ENCODE assay signal across 8 cellular contexts in the genomic region with DNA sequence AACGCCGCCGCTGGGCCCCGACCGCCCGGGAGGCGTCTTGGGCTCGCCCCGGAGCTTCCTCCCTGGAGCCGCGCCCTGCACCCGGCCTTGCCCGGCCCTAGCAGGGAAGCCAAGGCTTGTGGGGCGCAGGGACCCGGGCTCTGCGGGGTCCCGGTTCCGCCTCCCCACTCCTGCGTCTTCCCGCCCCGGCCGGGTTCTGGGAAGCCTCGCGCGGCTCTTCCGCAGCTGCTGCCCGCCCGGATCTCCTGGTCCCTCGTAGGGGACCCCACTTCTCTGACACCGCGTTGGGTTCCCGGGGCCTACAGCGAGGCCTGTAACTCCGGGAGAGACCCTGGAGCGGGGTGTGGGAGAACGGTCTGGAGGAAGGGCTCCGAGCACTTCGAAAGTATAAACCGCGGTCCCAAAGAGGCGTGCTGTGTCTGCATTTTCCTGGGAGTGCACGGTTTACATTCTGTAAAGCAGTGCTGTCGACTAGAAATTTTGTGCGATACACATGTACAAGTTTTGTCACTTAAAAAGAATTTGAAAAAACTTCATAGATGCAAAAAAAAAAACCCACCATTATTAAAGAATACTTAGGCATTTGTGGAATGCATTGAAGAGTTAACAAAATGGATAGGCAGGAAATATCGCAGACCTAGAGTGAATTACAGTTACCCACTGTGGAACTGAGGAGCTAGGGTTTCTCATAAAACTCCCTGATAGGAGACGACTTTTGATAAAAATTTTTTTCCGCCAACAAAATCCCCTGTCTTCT. TPM values are rescaled to one million over a fixed set of nuclear protein-coding genes. Genes with fewer than 3 reads are reported as not detected.
DNase-seq lines count a peak whose midpoint lies in the region; ATAC-seq and TF ChIP-seq lines count a peak whose summit lies in the region.
"Not testable (repeated sequence)": the region's sequence is repeated elsewhere in the genome, so short reads cannot be mapped to it uniquely, and the experiment has no call there.

No MANE protein-coding gene starts in this region.

- not testable (repeated sequence) for H3K9me3 ChIP-seq in SU-DHL-6 (ENCODE audit: insufficient read depth, low read length); endodermal cell (ENCODE audit: control insufficient read depth, low read length); neural progenitor cell (ENCODE audit: low read depth)

- not testable (repeated sequence) for DNase-seq in BJ (ENCODE audit: low read depth); HFFc6; endodermal cell; neural progenitor cell (ENCODE audit: low spot score)
- peak; percentile 63 for DNase-seq in activated naive CD8-positive, alpha-beta T cell treated with anti-CD3 and anti-CD28 coated beads, Interleukin-2, amount 10 ng/mL, durations not matched to agents 7 days and 5 days
- DNase-seq in iPS-NIHi7 (ENCODE audit: extremely low spot score): peak; percentile 2
- peak; percentile 39 for DNase-seq in stimulated activated naive CD8-positive, alpha-beta T cell treated with anti-CD3 and anti-CD28 coated beads, Interleukin-15, Interleukin-2, amounts not matched to agents 100 U/mL and 50 U/mL, for 24 hours

- POLR2A ChIA-PET in BJ (lab: Charles Lee): not testable (repeated sequence)
- POLR2A ChIA-PET in activated naive CD8-positive, alpha-beta T cell treated with anti-CD3 and anti-CD28 coated beads, Interleukin-2, amount 10 ng/mL, durations not matched to agents 7 days and 5 days (lab: Charles Lee): interaction anchor here (0.7 kb wide), 1 partner anchor 305 kb away, joined by 3 read pairs; no protein-coding TSS in a partner anchor

- H3K27me3 ChIP-seq in BJ (ENCODE audit: control insufficient read depth, insufficient read depth, low read length); SU-DHL-6 (ENCODE audit: low read length); endodermal cell (ENCODE audit: control insufficient read depth, insufficient read depth, low read length, poor library complexity, severe bottlenecking); neural progenitor cell: not testable (repeated sequence)

- H3K36me3 ChIP-seq in BJ (ENCODE audit: control insufficient read depth, insufficient read depth, low read length); SU-DHL-6 (ENCODE audit: low read length); endodermal cell (ENCODE audit: control insufficient read depth, insufficient read depth, low read length); neural progenitor cell: not testable (repeated sequence)

- not testable (repeated sequence) for H4K20me1 ChIP-seq in SU-DHL-6 (ENCODE audit: low read depth, low read length); neural progenitor cell (ENCODE audit: low read depth)

- CTCF ChIA-PET in BJ (lab: Yijun Ruan, JAX): not testable (repeated sequence)

- H3K9me2 ChIP-seq in SU-DHL-6 (replicated peaks; ENCODE audit: insufficient read depth, low read length): not testable (repeated sequence)

- peak overlapping the region; percentile 69 for H3K9ac ChIP-seq in SU-DHL-6 (ENCODE audit: low read length)
- H3K9ac ChIP-seq in endodermal cell (ENCODE audit: extremely low read depth, low read length, poor library complexity, severe bottlenecking): peak overlapping the region; percentile 46
- peak overlapping the region; percentile 48 for H3K9ac ChIP-seq in neural progenitor cell

- not testable (repeated sequence) for TF ChIP-seq CTCF in BJ (IDR thresholded peaks at IDR 0.05; ENCODE audit: insufficient read depth, low read depth, low read length); HFFc6 (IDR thresholded peaks at IDR 0.05); SU-DHL-6 (IDR thresholded peaks at IDR 0.05; ENCODE audit: insufficient read depth, low read length, poor library complexity, severe bottlenecking); endodermal cell (conservative IDR thresholded peaks at IDR 0.05); neural progenitor cell (IDR thresholded peaks at IDR 0.05)

- H3K27ac Mint-ChIP-seq in HFFc6: peak overlapping the region; percentile 67
- peak overlapping the region; percentile 12 for H3K27ac Mint-ChIP-seq in activated naive CD8-positive, alpha-beta T cell treated with anti-CD3 and anti-CD28 coated beads, Interleukin-2, amount 10 ng/mL, durations not matched to agents 7 days and 5 days
- H3K27ac Mint-ChIP-seq in endodermal cell, neural progenitor cell: not testable (repeated sequence)

- H3K4me3 ChIP-seq in BJ (ENCODE audit: low read depth, low read length) (peak overlapping the region; percentile 48), SU-DHL-6 (ENCODE audit: insufficient read depth, low read length, poor library complexity, severe bottlenecking) (peak overlapping the region; percentile 38), endodermal cell (ENCODE audit: low read length) (peak overlapping the region; percentile 88), neural progenitor cell (peak overlapping the region; percentile 66)

- not testable (repeated sequence) for H3K27me3 Mint-ChIP-seq in HFFc6 (ENCODE audit: insufficient read depth); activated naive CD8-positive, alpha-beta T cell treated with anti-CD3 and anti-CD28 coated beads, Interleukin-2, amount 10 ng/mL, durations not matched to agents 7 days and 5 days; endodermal cell (ENCODE audit: insufficient read depth); neural progenitor cell (ENCODE audit: insufficient read depth, low read depth)

- not testable (repeated sequence) for H2AFZ ChIP-seq in SU-DHL-6 (ENCODE audit: low read depth, low read length, severe bottlenecking)
- H2AFZ ChIP-seq in neural progenitor cell (replicated peaks): peak overlapping the region; percentile 19

- H3K36me3 Mint-ChIP-seq in HFFc6 (ENCODE audit: low read depth); activated naive CD8-positive, alpha-beta T cell treated with anti-CD3 and anti-CD28 coated beads, Interleukin-2, amount 10 ng/mL, durations not matched to agents 7 days and 5 days; endodermal cell (ENCODE audit: low read depth); neural progenitor cell: not testable (repeated sequence)

- ATAC-seq in activated naive CD8-positive, alpha-beta T cell treated with anti-CD3 and anti-CD28 coated beads, Interleukin-2, amount 10 ng/mL, durations not matched to agents 7 days and 5 days (ENCODE audit: low read depth); stimulated activated naive CD8-positive, alpha-beta T cell treated with anti-CD3 and anti-CD28 coated beads, Interleukin-15, Interleukin-2, amounts not matched to agents 100 U/mL and 50 U/mL, for 24 hours: not testable (repeated sequence)

- H3K4me1 ChIP-seq in endodermal cell (ENCODE audit: control insufficient read depth, insufficient read depth, low read length): not testable (repeated sequence)
- peaks cover 11% of the 10 kb centered on the region for H3K4me1 ChIP-seq in neural progenitor cell

- not testable (repeated sequence) for H3F3A ChIP-seq in SU-DHL-6 (ENCODE audit: insufficient read depth); neural progenitor cell (ENCODE audit: low read depth)

- H3K4me1 Mint-ChIP-seq in HFFc6 (ENCODE audit: low read depth) (peaks cover 40% of the 10 kb centered on the region), endodermal cell (peaks cover 19% of the 10 kb centered on the region), neural progenitor cell (peaks cover 21% of the 10 kb centered on the region)
- peaks cover 10% of the 10 kb centered on the region for H3K4me1 Mint-ChIP-seq in activated naive CD8-positive, alpha-beta T cell treated with anti-CD3 and anti-CD28 coated beads, Interleukin-2, amount 10 ng/mL, durations not matched to agents 7 days and 5 days

- WGBS in endodermal cell (ENCODE audit: insufficient coverage in 1 of 2, insufficient read length in 1 of 2), 2 experiments: 8 to 10% methylated on average over 4 to 20 of the region's 47 CpGs

- H3K4me3 Mint-ChIP-seq in HFFc6 (peak overlapping the region; percentile 89), endodermal cell (peak overlapping the region; percentile 87), neural progenitor cell (peak overlapping the region; percentile 81)
- H3K4me3 Mint-ChIP-seq in activated naive CD8-positive, alpha-beta T cell treated with anti-CD3 and anti-CD28 coated beads, Interleukin-2, amount 10 ng/mL, durations not matched to agents 7 days and 5 days: peak overlapping the region; percentile 81

- H3K27ac ChIP-seq in SU-DHL-6 (ENCODE audit: low read depth, low read length); endodermal cell (ENCODE audit: low read depth, low read length); neural progenitor cell: not testable (repeated sequence)

- not testable (repeated sequence) for H3K79me2 ChIP-seq in SU-DHL-6 (ENCODE audit: insufficient read depth, low read length)
- H3K79me2 ChIP-seq in neural progenitor cell (ENCODE audit: low read depth): peaks cover 13% of the 10 kb centered on the region

- peak overlapping the region; percentile 53 for H3K4me2 ChIP-seq in SU-DHL-6 (ENCODE audit: low read depth, low read length, poor library complexity, severe bottlenecking)
- peak overlapping the region; percentile 95 for H3K4me2 ChIP-seq in neural progenitor cell

- not testable (repeated sequence) for H3K9me3 Mint-ChIP-seq in HFFc6; activated naive CD8-positive, alpha-beta T cell treated with anti-CD3 and anti-CD28 coated beads, Interleukin-2, amount 10 ng/mL, durations not matched to agents 7 days and 5 days; endodermal cell; neural progenitor cell

RNA-seq across cellular contexts. Expression of gene RABL2A, which starts 42.6 kb away (rescaled TPM):
- polyA plus RNA-seq in BJ (2011; rRNA removed): 10.7 and 13.8 TPM in 2 replicates
- 10.1 and 10.2 TPM in 2 replicates for polyA minus RNA-seq in BJ (2011; rRNA and poly(A)+ RNA removed)
- 1 to 10 TPM; 3.7 to 6.5 (median 5.5) TPM for total RNA-seq in HFFc6 (2021; fragmentation: NEBNext Ultra II Directional; extraction: Animal tissue kit (Norgen Biotek cat#: 25700))
- 10 to 100 TPM; 23.9 to 27.4 TPM for total RNA-seq in activated naive CD8-positive, alpha-beta T cell treated with anti-CD3 and anti-CD28 coated beads, Interleukin-2, amount 10 ng/mL, durations not matched to agents 7 days and 5 days
- total RNA-seq in endodermal cell (10 to 100 TPM; 29.0 to 33.5 TPM), neural progenitor cell (ENCODE audit: low replicate concordance) (13.4 and 18.7 TPM in 2 replicates)
- polyA plus RNA-seq in endodermal cell (2013, experiment 1 of 2): 24.6 TPM
- 25.8 TPM for polyA plus RNA-seq in endodermal cell (2013, experiment 2 of 2)

Comparison
In these comparisons a context has a peak if more than half of its experiments do, and no peak if none do; other contexts are left out.
1. H3K4me3 ChIP-seq: peak in every context shown above with its lines; median percentile 88 in endodermal cell; 66 in neural progenitor cell; 48 in BJ; 38 in SU-DHL-6.